ENCODE assay signal across 30 cellular contexts in the genomic region with DNA sequence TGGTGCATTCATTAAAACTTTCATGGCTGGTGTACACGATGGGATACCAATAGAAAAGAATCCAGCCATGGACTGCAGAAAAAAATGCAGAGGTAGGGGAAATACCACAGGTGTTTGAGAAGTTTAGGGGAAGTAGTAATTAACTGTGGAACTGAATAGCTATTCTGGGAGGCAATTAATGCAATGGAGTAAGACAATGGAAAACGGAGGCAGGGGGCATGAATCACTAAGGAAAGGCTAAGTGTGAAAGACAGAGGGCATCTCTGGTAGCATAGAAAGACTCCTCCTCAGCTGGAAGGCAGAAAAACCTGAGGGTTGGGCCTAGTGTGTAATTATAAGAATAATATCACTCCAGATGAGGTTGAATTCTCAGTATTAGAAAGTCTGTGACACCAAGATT.
"Had no signal": no experiment of that assay in that cellular context is flagged by ENCODE, and none has a peak within 500 bp of the region (broad histone marks: within the 10 kb centered on the region; RNA-seq: fewer than 3 reads in every experiment).

No MANE protein-coding gene starts in this region.

- H3K36me3 Mint-ChIP-seq: immature natural killer cell; natural killer cell; neural progenitor cell; stimulated activated memory B cell treated with anti-CD40 and anti-IgM and Interleukin-4, amounts not matched to agents 10 μg/mL and 1 μg/mL and 100 μg/mL, for 72 hours; type B pancreatic cell had no signal

- H3K4me1 ChIP-seq: left lung, neural progenitor cell, parathyroid adenoma, psoas muscle, right atrium auricular region, right lobe of liver, tibial nerve, uterus had no signal

- H3K9ac ChIP-seq: neural progenitor cell, parathyroid adenoma had no signal

- DNase-seq: hypothalamus; immature natural killer cell; kidney; left colon; left lung; lower lobe of right lung; mesendoderm; naive B cell; natural killer cell; nephron progenitor cell; occipital lobe; psoas muscle; right lobe of liver; stimulated activated CD4-positive, alpha-beta T cell treated with anti-CD3 and anti-CD28 coated beads, Interleukin-1b, Interleukin-23, amount 100 ng/mL, for 48 hours; stimulated activated CD4-positive, alpha-beta T cell treated with anti-CD3 and anti-CD28 coated beads, Interleukin-2, amount 100 ng/mL, for 48 hours; stimulated activated CD4-positive, alpha-beta T cell treated with anti-CD3 and anti-CD28 coated beads, Interleukin-4, amount 100 ng/mL, for 4 hours; stimulated activated CD8-positive, alpha-beta memory T cell treated with anti-CD3 and anti-CD28 coated beads, Interleukin-4, amount 100 ng/mL, for 48 hours; stimulated activated naive CD4-positive, alpha-beta T cell treated with Interleukin-2 at 50 U/mL for 16 hours; stimulated activated naive CD8-positive, alpha-beta T cell treated with anti-CD3 and anti-CD28 coated beads, Interleukin-15, amount 100 ng/mL, for 72 hours; substantia nigra; uterus had no signal

- H3K79me2 ChIP-seq: parathyroid adenoma had no signal

- H3K27me3 ChIP-seq: left lung, neural progenitor cell, neutrophil, right atrium auricular region, right lobe of liver, tibial nerve, uterus had no signal

- H3K9me3 ChIP-seq: neutrophil, right lobe of liver, uterus had no signal

- H3K27me3 Mint-ChIP-seq: stimulated activated naive CD8-positive, alpha-beta T cell treated with anti-CD3 and anti-CD28 coated beads, Interleukin-15, amount 100 ng/mL, for 72 hours had no signal

- H2AFZ ChIP-seq: neural progenitor cell, parathyroid adenoma had no signal

- ATAC-seq: left colon; natural killer cell; psoas muscle; right lobe of liver; stimulated activated memory B cell treated with anti-CD40 and anti-IgM and Interleukin-4, amounts not matched to agents 10 μg/mL and 1 μg/mL and 100 μg/mL, for 72 hours; stimulated activated naive CD8-positive, alpha-beta T cell treated with anti-CD3 and anti-CD28 coated beads, Interleukin-15, amount 100 ng/mL, for 72 hours had no signal

- H3K4me1 Mint-ChIP-seq: mesothelial cell of epicardium; naive B cell; nephron progenitor cell; neural progenitor cell; stimulated activated memory B cell treated with anti-CD40 and anti-IgM and Interleukin-4, amounts not matched to agents 10 μg/mL and 1 μg/mL and 100 μg/mL, for 72 hours; stimulated activated naive CD8-positive, alpha-beta T cell treated with anti-CD3 and anti-CD28 coated beads, Interleukin-15, amount 100 ng/mL, for 72 hours had no signal

- H3K27ac Mint-ChIP-seq: immature natural killer cell; mesothelial cell of epicardium; natural killer cell; nephron progenitor cell; neural progenitor cell; stimulated activated memory B cell treated with anti-CD40 and anti-IgM and Interleukin-4, amounts not matched to agents 10 μg/mL and 1 μg/mL and 100 μg/mL, for 72 hours; stimulated activated naive CD8-positive, alpha-beta T cell treated with anti-CD3 and anti-CD28 coated beads, Interleukin-15, amount 100 ng/mL, for 72 hours; type B pancreatic cell had no signal

- H3K27ac ChIP-seq: left lung, lower lobe of right lung, neural progenitor cell, neutrophil, parathyroid adenoma, psoas muscle, right atrium auricular region, right lobe of liver, tibial nerve, uterus had no signal

- H3K4me3 Mint-ChIP-seq: immature natural killer cell; mesothelial cell of epicardium; naive B cell; natural killer cell; nephron progenitor cell; neural progenitor cell; stimulated activated memory B cell treated with anti-CD40 and anti-IgM and Interleukin-4, amounts not matched to agents 10 μg/mL and 1 μg/mL and 100 μg/mL, for 72 hours; stimulated activated naive CD8-positive, alpha-beta T cell treated with anti-CD3 and anti-CD28 coated beads, Interleukin-15, amount 100 ng/mL, for 72 hours; type B pancreatic cell had no signal

- H3K36me3 ChIP-seq: left lung, lower lobe of right lung, neural progenitor cell, neutrophil, right atrium auricular region, right lobe of liver, tibial nerve, uterus had no signal

- H3K4me2 ChIP-seq: neural progenitor cell, smooth muscle cell had no signal

- H3K4me3 ChIP-seq: left lung, lower lobe of right lung, neural progenitor cell, psoas muscle, right atrium auricular region, right lobe of liver, smooth muscle cell, tibial nerve, uterus had no signal
